1 cellular context compared by ENCODE assay signal in genomic region chr22:30485362-30485988, GRCh38.
TF ChIP-seq lines count a peak whose summit lies in the region.

No MANE protein-coding gene starts in this region.

TF ChIP-seq in K562, 482 proteins besides CTCF, POLR2A, EP300 and RAD21 (continued from another document):
- TF ChIP-seq NFE2L1 (tag; IDR thresholded peaks at IDR 0.05; ENCODE audit: borderline replicate concordance, low read depth), result no peak
- TF ChIP-seq ZNF644 (tag; IDR thresholded peaks at IDR 0.05; ENCODE audit: low read depth), result no peak
- TF ChIP-seq XRCC5 (IDR thresholded peaks at IDR 0.05; ENCODE audit: low read depth, low read length), result peak; percentile 63; the same call in 1 of the 2 replicates
- TF ChIP-seq MAZ (CRISPR knock-in tag; conservative IDR thresholded peaks at IDR 0.05 in 1 of 2, IDR thresholded peaks at IDR 0.05 in 1 of 2), result peak in 1 of 2 experiments; percentile 56; a peak in 2 of 4 replicates
- TF ChIP-seq L3MBTL2 (IDR thresholded peaks at IDR 0.05), result peak; percentile 30; the same call in 1 of the 2 replicates
- peak in 1 of 2 experiments; percentile 16; a peak in 1 of 3 replicates for TF ChIP-seq CBX3 (IDR thresholded peaks at IDR 0.05; ENCODE audit: borderline replicate concordance in 1 of 2, low read length in 2 of 2)
- TF ChIP-seq ATF2 (CRISPR knock-in tag; IDR thresholded peaks at IDR 0.05), result no peak
- peak; percentile 58; the same call in 1 of the 2 replicates for TF ChIP-seq RB1 (IDR thresholded peaks at IDR 0.05; ENCODE audit: low read depth)
- no peak for TF ChIP-seq TAF7 (tag; IDR thresholded peaks at IDR 0.05)
- TF ChIP-seq ARID2 (IDR thresholded peaks at IDR 0.05), result 0 out of 2 replicates have a peak, but pooled peaks have one; percentile 63
- TF ChIP-seq KLF13 (tag; IDR thresholded peaks at IDR 0.05; ENCODE audit: borderline replicate concordance, low read depth), result no peak
- TF ChIP-seq ZNF217 (CRISPR knock-in tag; IDR thresholded peaks at IDR 0.05), result no peak
- peak; percentile 90 for TF ChIP-seq SMC3 (conservative IDR thresholded peaks at IDR 0.05; ENCODE audit: insufficient read depth, low read depth, low read length)
- TF ChIP-seq JUND (IDR thresholded peaks at IDR 0.05; ENCODE audit: borderline replicate concordance, low read depth, low read length), result peak; percentile 13; the same call in 1 of the 2 replicates
- no peak; the same call in 2 of the 3 replicates for TF ChIP-seq JUND (tag; IDR thresholded peaks at IDR 0.05; ENCODE audit: borderline replicate concordance, low read depth, low read length)
- no peak for TF ChIP-seq ZNF609 (CRISPR knock-in tag; IDR thresholded peaks at IDR 0.05; ENCODE audit: borderline replicate concordance)
- TF ChIP-seq DEAF1 (CRISPR knock-in tag; IDR thresholded peaks at IDR 0.05), result peak; percentile 69
- 0 out of 2 replicates have a peak, but pooled peaks have one; percentile 32 for TF ChIP-seq MAX (CRISPR knock-in tag; IDR thresholded peaks at IDR 0.05)
- TF ChIP-seq GABPA (tag; conservative IDR thresholded peaks at IDR 0.05; ENCODE audit: low read depth), result no peak
- TF ChIP-seq ELF2 (CRISPR knock-in tag; IDR thresholded peaks at IDR 0.05), result no peak
- no peak for TF ChIP-seq EGR1 (conservative IDR thresholded peaks at IDR 0.05)
